8 cellular contexts compared by ENCODE assay signal in genomic region chr10:103542764-103543616, GRCh38. TPM values are rescaled to one million over a fixed set of nuclear protein-coding genes. Genes with fewer than 3 reads are reported as not detected.
DNase-seq lines count a peak whose midpoint lies in the region; ATAC-seq and TF ChIP-seq lines count a peak whose summit lies in the region.

No MANE protein-coding gene starts in this region.

- no peak overlapping the region for H3K27ac ChIP-seq in stomach

- TF ChIP-seq POLR2A in stomach (IDR thresholded peaks at IDR 0.05) = no peak

- H3K27ac Mint-ChIP-seq in T-helper 2 cell treated with Interferon-gamma antibody and Interleukin-4, amounts not matched to agents 5 μg/mL and 100 μg/mL, for 36 hours = no peak overlapping the region

- peaks cover 15 to 35% (median 27%) of the 10 kb centered on the region in 4 donors for H3K4me1 ChIP-seq in stomach

- peak; percentile 32 for DNase-seq in activated naive CD4-positive, alpha-beta T cell treated with Interleukin-2 at 50 U/mL for 16 hours
- no peak for DNase-seq in activated naive CD4-positive, alpha-beta T cell (lab: John Stamatoyannopoulos, UW)
- peak; percentile 23 for DNase-seq in NCI-H128 (lab: John Stamatoyannopoulos, UW; ENCODE audit: unreplicated experiment)
- peak; percentile 17 for DNase-seq in T-helper 2 cell treated with Interferon-gamma antibody and Interleukin-4, amounts not matched to agents 5 μg/mL and 100 μg/mL, for 36 hours (ENCODE audit: low spot score)
- DNase-seq in dermis microvascular lymphatic vessel endothelial cell (ENCODE audit: low read depth in 2 of 2) = peak; percentile 14 to 61
- peak; percentile 48 for DNase-seq in medulla oblongata (ENCODE audit: extremely low spot score)
- DNase-seq in stomach = peak; percentile 40
- no peak for DNase-seq in omental fat pad (ENCODE audit: low spot score)

- intact Hi-C loops in stomach (cut with DNase I; ENCODE audit: low total_unique reads) = no loop called here

- H3K9me3 ChIP-seq in stomach = no peaks in the 10 kb centered on the region

- no peaks in the 10 kb centered on the region for H3K36me3 ChIP-seq in stomach

- peaks cover 0 to 14% (median 0%) of the 10 kb centered on the region in 3 donors for H3K27me3 ChIP-seq in stomach

- no peak for ATAC-seq in omental fat pad (ENCODE audit: low FRiP score)

- peak overlapping the region; percentile 28 to 46 (median 36) for H3K4me3 ChIP-seq in stomach

- no peak for TF ChIP-seq EP300 in stomach (IDR thresholded peaks at IDR 0.05)

- H3K36me3 Mint-ChIP-seq in T-helper 2 cell treated with Interferon-gamma antibody and Interleukin-4, amounts not matched to agents 5 μg/mL and 100 μg/mL, for 36 hours (ENCODE audit: low read depth) = no peaks in the 10 kb centered on the region

- WGBS in stomach, 5 donors = 8 to 13% (median 11%) methylated on average over 16 to 17 of the region's 17 CpGs

- TF ChIP-seq CTCF in stomach (IDR thresholded peaks at IDR 0.05) (peak in 2 of 7 experiments; percentile 11 to 38), omental fat pad (IDR thresholded peaks at IDR 0.05) (no peak)

- peak overlapping the region; percentile 56 for H3K4me3 Mint-ChIP-seq in T-helper 2 cell treated with Interferon-gamma antibody and Interleukin-4, amounts not matched to agents 5 μg/mL and 100 μg/mL, for 36 hours

- peaks cover 11% of the 10 kb centered on the region for H3K27me3 Mint-ChIP-seq in T-helper 2 cell treated with Interferon-gamma antibody and Interleukin-4, amounts not matched to agents 5 μg/mL and 100 μg/mL, for 36 hours (ENCODE audit: low read depth)

- H3K4me1 Mint-ChIP-seq in T-helper 2 cell treated with Interferon-gamma antibody and Interleukin-4, amounts not matched to agents 5 μg/mL and 100 μg/mL, for 36 hours (ENCODE audit: low read depth) = peaks cover 8% of the 10 kb centered on the region

- no peaks in the 10 kb centered on the region for H3K9me3 Mint-ChIP-seq in T-helper 2 cell treated with Interferon-gamma antibody and Interleukin-4, amounts not matched to agents 5 μg/mL and 100 μg/mL, for 36 hours

RNA-seq across cellular contexts. Expression of gene NEURL1, which starts 49.5 kb away (rescaled TPM):
- total RNA-seq in dermis microvascular lymphatic vessel endothelial cell (under 0.01 TPM in 2 replicates), stomach (100 to 1,000 TPM in 1 of 5 donors, 1 to 10 TPM in 3, under 1 TPM in 1; 0.89 to 136 (median 3.3) TPM), omental fat pad (under 1 TPM in 2 of 4 donors, not detected in 2; 0.12 to 0.13 TPM)
- polyA plus RNA-seq in stomach = 1 to 10 TPM; 1.2 to 9.5 (median 2.7) TPM

Comparison
In these comparisons a context has a peak if more than half of its experiments do, and no peak if none do; other contexts are left out.
1. DNase-seq: peak in activated naive CD4-positive, alpha-beta T cell treated with Interleukin-2 at 50 U/mL for 16 hours (single experiment), NCI-H128 (single experiment), T-helper 2 cell treated with Interferon-gamma antibody and Interleukin-4, amounts not matched to agents 5 μg/mL and 100 μg/mL, for 36 hours (single experiment), dermis microvascular lymphatic vessel endothelial cell (2 of 2), medulla oblongata (single experiment) and stomach (single experiment); none in activated naive CD4-positive, alpha-beta T cell (0 of 4) and omental fat pad (single experiment).